In genomic region chr3:30689202-30689641, GRCh38 we compare ENCODE assay signal across 8 cellular contexts.
DNase-seq lines count a peak whose midpoint lies in the region; ATAC-seq and TF ChIP-seq lines count a peak whose summit lies in the region.

No MANE protein-coding gene starts in this region.

- peaks cover 18% of the 10 kb centered on the region for H3K4me1 ChIP-seq in mesenchymal stem cell (ENCODE audit: control insufficient read depth, insufficient read depth, low read depth, low read length)
- peaks cover 13 to 19% of the 10 kb centered on the region in 2 donors for H3K4me1 ChIP-seq in aorta (ENCODE audit: control insufficient read depth in 1 of 2, insufficient read depth in 2 of 2, low read length in 2 of 2)

- no peak overlapping the region for H4K91ac ChIP-seq in mesenchymal stem cell (ENCODE audit: low read length)

- no peaks in the 10 kb centered on the region for H3K9me3 ChIP-seq in mesenchymal stem cell (ENCODE audit: control insufficient read depth, low read length)
- H3K9me3 ChIP-seq in aorta (ENCODE audit: control insufficient read depth, low read length), result no peaks in the 10 kb centered on the region

- H2BK12ac ChIP-seq in mesenchymal stem cell (ENCODE audit: low read length in 2 of 2), result peak overlapping the region in 1 of 2 experiments; percentile 52

- H3K27me3 ChIP-seq in mesenchymal stem cell (ENCODE audit: control insufficient read depth in 1 of 2, insufficient read depth in 1 of 2, low read length in 2 of 2), result no peaks in the 10 kb centered on the region
- no peaks in the 10 kb centered on the region for H3K27me3 ChIP-seq in aorta (ENCODE audit: control insufficient read depth in 1 of 2, insufficient read depth in 2 of 2, low read length in 1 of 2)

- no peak overlapping the region for H2BK15ac ChIP-seq in mesenchymal stem cell (ENCODE audit: low read depth, poor library complexity, severe bottlenecking)

- DNase-seq in NCI-H460 (ENCODE audit: extremely low read depth, low read depth), result peak; percentile 7
- no peak for DNase-seq in central memory CD8-positive, alpha-beta T cell (ENCODE audit: low spot score in 2 of 2)
- peak; percentile 68 for DNase-seq in mesenchymal stem cell
- DNase-seq in aorta, result peak in 1 of 2 donors; percentile 58
- DNase-seq in iPS-NIHi11 (ENCODE audit: low spot score), result no peak
- DNase-seq in stimulated activated CD8-positive, alpha-beta memory T cell treated with anti-CD3 and anti-CD28 coated beads, Interleukin-4, amount 100 ng/mL, for 48 hours, result no peak

- no peak for TF ChIP-seq CTCF in C4-2B (conservative IDR thresholded peaks at IDR 0.05)

- peak overlapping the region; percentile 93 for H3K27ac Mint-ChIP-seq in central memory CD8-positive, alpha-beta T cell (ENCODE audit: low read depth)

- H3K9me3 Mint-ChIP-seq in central memory CD8-positive, alpha-beta T cell, result no peaks in the 10 kb centered on the region

- H3K9ac ChIP-seq in mesenchymal stem cell (ENCODE audit: low read length), result peak overlapping the region; percentile 50

- no peak overlapping the region for H3K4me3 Mint-ChIP-seq in central memory CD8-positive, alpha-beta T cell

- peaks cover 12 to 98% of the 10 kb centered on the region in 2 experiments for H3K36me3 ChIP-seq in mesenchymal stem cell (ENCODE audit: control insufficient read depth in 1 of 2, insufficient read depth in 2 of 2, low read depth in 1 of 2, low read length in 2 of 2)
- H3K36me3 ChIP-seq in aorta (ENCODE audit: control insufficient read depth in 1 of 2, insufficient read depth in 2 of 2, low read length in 1 of 2), result peaks cover 2 to 7% of the 10 kb centered on the region in 2 donors

- peak overlapping the region in 1 of 2 experiments; percentile 38 for H3K4me3 ChIP-seq in mesenchymal stem cell (ENCODE audit: insufficient read depth in 1 of 2, low read depth in 1 of 2, low read length in 2 of 2)
- H3K4me3 ChIP-seq in aorta (ENCODE audit: low read length in 2 of 2), result no peak overlapping the region

- H3K27ac ChIP-seq in C4-2B, result peak overlapping the region; percentile 60
- peak overlapping the region; percentile 53 for H3K27ac ChIP-seq in mesenchymal stem cell (ENCODE audit: low read length, poor library complexity, severe bottlenecking)
- peak overlapping the region; percentile 73 to 90 for H3K27ac ChIP-seq in aorta (ENCODE audit: low read depth in 1 of 2, low read length in 2 of 2)

- no peak overlapping the region for H3K4me2 ChIP-seq in mesenchymal stem cell (ENCODE audit: low read length, poor library complexity, severe bottlenecking)

- H3K79me1 ChIP-seq in mesenchymal stem cell (replicated peaks; ENCODE audit: low read length, poor library complexity, severe bottlenecking), result peaks cover 22% of the 10 kb centered on the region

- peak overlapping the region in 1 of 2 experiments; percentile 46 for H3K14ac ChIP-seq in mesenchymal stem cell (ENCODE audit: low read length in 2 of 2)

- peak overlapping the region; percentile 70 to 91 for H3K18ac ChIP-seq in mesenchymal stem cell (ENCODE audit: low read depth in 1 of 2, low read length in 2 of 2)

- H3K27me3 Mint-ChIP-seq in central memory CD8-positive, alpha-beta T cell, result no peaks in the 10 kb centered on the region

- H3K36me3 Mint-ChIP-seq in central memory CD8-positive, alpha-beta T cell (ENCODE audit: insufficient read depth), result peaks cover 63% of the 10 kb centered on the region

- intact Hi-C loops in aorta (cut with DNase I), result no loop called here

- peak overlapping the region; percentile 43 for H4K8ac ChIP-seq in mesenchymal stem cell (ENCODE audit: low read length)

- no peak overlapping the region for H3K23ac ChIP-seq in mesenchymal stem cell (ENCODE audit: low read length in 2 of 2)

- no peak for ATAC-seq in central memory CD8-positive, alpha-beta T cell (replicated peaks; ENCODE audit: extremely low read depth, poor library complexity, severe bottlenecking)
- ATAC-seq in aorta (ENCODE audit: low FRiP score), result peak; percentile 30
- ATAC-seq in GM18873 (IDR thresholded peaks at IDR 0.05; ENCODE audit: low FRiP score, unreplicated experiment), result no peak

- H2AK5ac ChIP-seq in mesenchymal stem cell (ENCODE audit: low read length, severe bottlenecking), result peak overlapping the region; percentile 82

- WGBS in mesenchymal stem cell, result 15% methylated on average over 5 of the region's 5 CpGs
- 0 to 1% methylated on average over 5 of the region's 5 CpGs for WGBS in aorta, 2 donors

- H2BK120ac ChIP-seq in mesenchymal stem cell (ENCODE audit: low read depth, low read length), result no peak overlapping the region

- no peak overlapping the region for H2AFZ ChIP-seq in mesenchymal stem cell (ENCODE audit: low read depth, low read length)

- H3K4ac ChIP-seq in mesenchymal stem cell (ENCODE audit: low read depth in 1 of 2, low read length in 2 of 2), result peak overlapping the region; percentile 73 to 84

- H3K4me1 Mint-ChIP-seq in central memory CD8-positive, alpha-beta T cell, result peaks cover 65% of the 10 kb centered on the region

- H2BK5ac ChIP-seq in mesenchymal stem cell (ENCODE audit: low read depth, low read length, poor library complexity, severe bottlenecking), result no peak overlapping the region

Comparison
In these comparisons a context has a peak if more than half of its experiments do, and no peak if none do; other contexts are left out.
1. DNase-seq: peak in NCI-H460 (single experiment) and mesenchymal stem cell (single experiment); none in central memory CD8-positive, alpha-beta T cell (0 of 2), iPS-NIHi11 (single experiment) and stimulated activated CD8-positive, alpha-beta memory T cell treated with anti-CD3 and anti-CD28 coated beads, Interleukin-4, amount 100 ng/mL, for 48 hours (single experiment).
2. Peak in every context shown above with its lines, with median percentiles within 50 percentile points of each other: H3K27ac ChIP-seq.